ENCODE assay signal across 16 cellular contexts in genomic region chr10:46542567-46543323, GRCh38. TPM values are rescaled to one million over a fixed set of nuclear protein-coding genes. Genes with fewer than 3 reads are reported as not detected.
A peak's percentile ranks its signal among the peaks of the same experiment; 100 is the strongest.
DNase-seq lines count a peak whose midpoint lies in the region; ATAC-seq and TF ChIP-seq lines count a peak whose summit lies in the region.
"Had no signal": no experiment of that assay in that cellular context is flagged by ENCODE, and none has a peak within 500 bp of the region (broad histone marks: within the 10 kb centered on the region; RNA-seq: fewer than 3 reads in every experiment).

No MANE protein-coding gene starts in this region.

- peak overlapping the region; percentile 59 for H3K18ac ChIP-seq in neuronal stem cell (ENCODE audit: low read length)

- H3K4ac ChIP-seq in neuronal stem cell (ENCODE audit: low read length), result no peak overlapping the region

- no peak overlapping the region for H2BK12ac ChIP-seq in neuronal stem cell (ENCODE audit: low read length)

- H3K4me1 ChIP-seq in BE2C, result no peaks in the 10 kb centered on the region
- H3K4me1 ChIP-seq in neuronal stem cell (ENCODE audit: control insufficient read depth in 2 of 2, insufficient read depth in 1 of 2, low read depth in 1 of 2, low read length in 2 of 2), result peaks cover 0 to 21% of the 10 kb centered on the region in 2 donors
- H3K4me1 ChIP-seq: foreskin keratinocyte had no signal

- H3K79me1 ChIP-seq in neuronal stem cell (ENCODE audit: low read depth, low read length), result no peaks in the 10 kb centered on the region

- no peak overlapping the region for H3K9ac ChIP-seq in neuronal stem cell (ENCODE audit: low read depth, low read length, poor library complexity)

- H3K27me3 Mint-ChIP-seq in chondrocyte (ENCODE audit: low read depth), result no peaks in the 10 kb centered on the region

- H4K8ac ChIP-seq in neuronal stem cell (ENCODE audit: low read depth, low read length), result peak overlapping the region; percentile 54

- TF ChIP-seq CTCF in BE2C (IDR thresholded peaks at IDR 0.05; ENCODE audit: low read depth, low read length) (no peak), chondrocyte (IDR thresholded peaks at IDR 0.05) (no peak)

- H3K9me3 ChIP-seq in BE2C (no peaks in the 10 kb centered on the region), neuronal stem cell (replicated peaks in 1 of 2; ENCODE audit: control insufficient read depth in 2 of 2, insufficient read depth in 1 of 2, low read depth in 1 of 2, low read length in 2 of 2) (no peaks in the 10 kb centered on the region)

- no peak overlapping the region for H3K14ac ChIP-seq in neuronal stem cell (ENCODE audit: low read length)

- no peak overlapping the region for H3K27ac ChIP-seq in neuronal stem cell (replicated peaks; ENCODE audit: low read length)
- H3K27ac ChIP-seq: 22Rv1, foreskin keratinocyte had no signal

- no peaks in the 10 kb centered on the region for H3K9me3 Mint-ChIP-seq in chondrocyte (ENCODE audit: low read depth)
- H3K9me3 Mint-ChIP-seq: activated CD4-positive, alpha-beta T cell treated with anti-CD3 and anti-CD28 coated beads, Interleukin-2, amount 10 ng/mL, durations not matched to agents 24 days and 14 days; memory B cell had no signal

- no peak overlapping the region for H3K4me2 ChIP-seq in neuronal stem cell (ENCODE audit: insufficient read depth, low read length, poor library complexity, severe bottlenecking)

- no peak overlapping the region for H3K27ac Mint-ChIP-seq in chondrocyte (ENCODE audit: unreplicated experiment)
- H3K27ac Mint-ChIP-seq: activated CD4-positive, alpha-beta T cell treated with anti-CD3 and anti-CD28 coated beads, Interleukin-2, amount 10 ng/mL, durations not matched to agents 24 days and 14 days; CD4-positive, alpha-beta memory T cell; memory B cell had no signal

- peak; percentile 27 for DNase-seq in activated CD4-positive, CD25-positive, alpha-beta regulatory T cell treated with anti-CD3 and anti-CD28 coated beads, Interleukin-2, amount 50 U/mL, for 72 hours
- peak; percentile 4 for DNase-seq in BE2C
- DNase-seq in chondrocyte (ENCODE audit: low spot score), result peak; percentile 90
- DNase-seq in neuronal stem cell (ENCODE audit: low spot score), result no peak
- DNase-seq in EL, result no peak
- DNase-seq: activated CD4-positive, alpha-beta T cell treated with anti-CD3 and anti-CD28 coated beads, Interleukin-2, amount 10 ng/mL, durations not matched to agents 24 days and 14 days; central memory CD4-positive, alpha-beta T cell; foreskin keratinocyte; MV-4-11 had no signal

- peak overlapping the region; percentile 29 for H2BK15ac ChIP-seq in neuronal stem cell (ENCODE audit: low read length)

- H2BK5ac ChIP-seq in neuronal stem cell (ENCODE audit: low read length), result peak overlapping the region; percentile 15

- peak overlapping the region; percentile 40 for H2AK5ac ChIP-seq in neuronal stem cell (ENCODE audit: low read depth, low read length)

- H3K36me3 ChIP-seq in BE2C (no peaks in the 10 kb centered on the region), neuronal stem cell (replicated peaks in 1 of 2; ENCODE audit: control insufficient read depth in 2 of 2, insufficient read depth in 2 of 2, low read length in 2 of 2) (no peaks in the 10 kb centered on the region)

- no peak overlapping the region for H4K91ac ChIP-seq in neuronal stem cell (ENCODE audit: low read depth, low read length, poor library complexity)

- H3K4me3 ChIP-seq in BE2C (ENCODE audit: low read depth, low read length) (no peak overlapping the region), neuronal stem cell (ENCODE audit: low read length in 2 of 2) (peak overlapping the region in 1 of 2 donors; percentile 5)

- peak overlapping the region; percentile 17 for H3K23ac ChIP-seq in neuronal stem cell (ENCODE audit: low read depth, low read length, poor library complexity)

- H3K27me3 ChIP-seq in BE2C (no peaks in the 10 kb centered on the region), neuronal stem cell (ENCODE audit: control insufficient read depth in 3 of 3, insufficient read depth in 3 of 3, low read depth in 1 of 3, low read length in 3 of 3) (peaks cover 0 to 82% (median 0%) of the 10 kb centered on the region in 3 experiments)

- no peak overlapping the region for H2AFZ ChIP-seq in neuronal stem cell (ENCODE audit: low read length)

- no peak overlapping the region for H3K4me3 Mint-ChIP-seq in chondrocyte (ENCODE audit: unreplicated experiment)
- H3K4me3 Mint-ChIP-seq: activated CD4-positive, alpha-beta T cell treated with anti-CD3 and anti-CD28 coated beads, Interleukin-2, amount 10 ng/mL, durations not matched to agents 24 days and 14 days; memory B cell had no signal

- no peaks in the 10 kb centered on the region for H3K36me3 Mint-ChIP-seq in chondrocyte (ENCODE audit: low read depth)
- H3K36me3 Mint-ChIP-seq: CD4-positive, alpha-beta memory T cell; memory B cell had no signal

- no peak overlapping the region for H2BK120ac ChIP-seq in neuronal stem cell (ENCODE audit: low read depth, low read length)

- H3K4me1 Mint-ChIP-seq in chondrocyte (ENCODE audit: low read depth), result peaks cover 39% of the 10 kb centered on the region
- H3K4me1 Mint-ChIP-seq: activated CD4-positive, alpha-beta T cell treated with anti-CD3 and anti-CD28 coated beads, Interleukin-2, amount 10 ng/mL, durations not matched to agents 24 days and 14 days; memory B cell had no signal

- no CpG with 5 or more reads among the region's 6 CpGs for WGBS in neuronal stem cell (ENCODE audit: extremely low coverage in 2 of 2, insufficient read length in 2 of 2, insufficient replicate concordance in 1 of 2), 2 donors

- ATAC-seq in activated CD4-positive, CD25-positive, alpha-beta regulatory T cell treated with anti-CD3 and anti-CD28 coated beads, Interleukin-2, amount 50 U/mL, for 24 hours, result no peak
- ATAC-seq in GM18909 (IDR thresholded peaks at IDR 0.05; ENCODE audit: poor library complexity, unreplicated experiment) (no peak), HG03520 (IDR thresholded peaks at IDR 0.05; ENCODE audit: unreplicated experiment) (no peak)
- ATAC-seq: foreskin keratinocyte had no signal

RNA-seq across cellular contexts. Expression of gene GPRIN2, which starts 13.7 kb away (rescaled TPM):
- not detected for polyA plus RNA-seq in BE2C (2012; ENCODE audit: insufficient read depth, insufficient read length, low read depth)
- 5.4 to 12.3 TPM (median 5.7 TPM) in 3 replicates for total RNA-seq in chondrocyte
- polyA plus RNA-seq in neuronal stem cell (2013, experiment 1 of 2), result 4.9 TPM
- polyA plus RNA-seq in neuronal stem cell (2013, experiment 2 of 2), result 4.9 TPM
- total RNA-seq: activated CD4-positive, alpha-beta T cell treated with anti-CD3 and anti-CD28 coated beads, Interleukin-2, amount 10 ng/mL, durations not matched to agents 24 days and 14 days; CD4-positive, alpha-beta memory T cell; T-helper 2 cell treated with Interferon-gamma antibody and Interleukin-4, amounts not matched to agents 100 ng/mL and 5 ng/mL, for 36 hours had no signal
- polyA plus RNA-seq: CD4-positive, alpha-beta memory T cell had no signal

RNA-seq across cellular contexts. Expression of gene SYT15, which starts 36.2 kb away (rescaled TPM):
- 1.4 TPM for polyA plus RNA-seq in BE2C (2012; ENCODE audit: insufficient read depth, insufficient read length, low read depth)
- total RNA-seq in chondrocyte, result 11.6 to 44.3 TPM (median 14.5 TPM) in 3 replicates
- polyA plus RNA-seq in neuronal stem cell (2013, experiment 1 of 2), result 0.22 TPM
- polyA plus RNA-seq in neuronal stem cell (2013, experiment 2 of 2), result 0.24 TPM

Comparison
In these comparisons a context has a peak if more than half of its experiments do, and no peak if none do; other contexts are left out.
1. DNase-seq: peak in activated CD4-positive, CD25-positive, alpha-beta regulatory T cell treated with anti-CD3 and anti-CD28 coated beads, Interleukin-2, amount 50 U/mL, for 72 hours (single experiment), BE2C (single experiment) and chondrocyte (single experiment); none in neuronal stem cell (single experiment) and EL (single experiment).